8 cellular contexts compared by ENCODE assay signal in the genomic region with DNA sequence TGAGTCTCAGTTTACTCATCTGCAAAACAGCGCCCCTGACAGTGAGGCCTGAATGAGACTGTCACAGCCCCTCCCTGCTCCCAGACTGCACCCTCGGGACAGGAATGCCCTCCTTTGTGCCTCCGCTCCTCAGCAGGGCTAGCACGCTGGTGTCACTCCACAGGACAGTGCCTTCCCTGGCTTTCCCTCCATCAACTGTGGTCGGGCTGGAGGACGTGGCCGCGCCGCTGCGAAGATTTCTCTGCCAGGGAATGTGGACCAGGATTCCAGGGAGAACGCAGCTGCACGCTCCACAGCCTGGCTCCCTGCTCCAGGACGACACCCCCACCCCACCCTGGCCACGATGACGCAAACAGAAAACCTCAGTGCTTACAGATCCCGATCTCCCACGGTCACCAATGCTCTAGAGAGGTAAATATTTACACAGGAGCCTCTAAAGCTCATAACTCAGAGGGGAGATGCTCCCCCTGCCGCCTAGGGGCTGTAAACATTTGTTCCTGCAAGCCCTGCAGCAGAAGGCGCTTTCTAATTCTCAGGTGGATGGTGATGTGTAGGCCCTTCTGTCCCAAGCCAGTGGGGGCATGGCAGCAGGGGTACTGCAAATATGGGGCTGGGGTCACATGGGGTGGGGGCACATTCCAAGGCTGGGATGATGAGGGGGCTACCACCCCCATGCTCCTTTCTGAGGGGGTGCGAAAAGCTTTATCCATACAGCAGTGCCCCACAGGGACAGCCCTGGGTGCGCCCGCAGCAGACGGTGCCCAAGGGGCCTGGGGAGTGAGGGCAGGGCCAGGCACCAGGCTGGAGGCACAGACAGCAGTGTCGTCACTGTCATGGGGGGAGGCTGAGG.
DNase-seq lines count a peak whose midpoint lies in the region; ATAC-seq lines count a peak whose summit lies in the region.

No MANE protein-coding gene starts in this region.

- peak; percentile 70 for DNase-seq in DMS53 treated with DMSO at 0.1 percent for 48 hours (lab: John Stamatoyannopoulos, UW; ENCODE audit: unreplicated experiment)
- peak; percentile 35 for DNase-seq in NCI-H2227 treated with DMSO at 0.1 percent for 48 hours (lab: John Stamatoyannopoulos, UW)
- DNase-seq in activated naive CD8-positive, alpha-beta T cell treated with anti-CD3 and anti-CD28 coated beads, Interleukin-2, amount 50 U/mL, for 24 hours = no peak
- no peak for DNase-seq in NK-92 (lab: John Stamatoyannopoulos, UW; ENCODE audit: unreplicated experiment)
- no peak for DNase-seq in activated naive CD4-positive, alpha-beta T cell (lab: John Stamatoyannopoulos, UW)

- H3K4me3 ChIP-seq in duodenal mucosa (ENCODE audit: low read depth in 1 of 2, low read length in 2 of 2) (no peak overlapping the region), mucosa of rectum (ENCODE audit: low read length in 2 of 2) (no peak overlapping the region)

- no peaks in the 10 kb centered on the region for H3K27me3 Mint-ChIP-seq in activated naive CD8-positive, alpha-beta T cell treated with anti-CD3 and anti-CD28 coated beads, Interleukin-2, amount 50 U/mL, for 24 hours

- H3K9me3 ChIP-seq in duodenal mucosa (ENCODE audit: control insufficient read depth in 1 of 2, low read length in 2 of 2) (no peaks in the 10 kb centered on the region), mucosa of rectum (ENCODE audit: control insufficient read depth in 2 of 2, low read length in 2 of 2) (no peaks in the 10 kb centered on the region)

- H3K4me1 ChIP-seq in duodenal mucosa (ENCODE audit: control insufficient read depth in 1 of 2, insufficient read depth in 2 of 2, low read length in 2 of 2) (peaks cover 70 to 85% of the 10 kb centered on the region in 2 donors), mucosa of rectum (ENCODE audit: control insufficient read depth in 2 of 2, insufficient read depth in 2 of 2, low read length in 2 of 2) (peaks cover 31 to 49% of the 10 kb centered on the region in 2 donors)

- H3K27me3 ChIP-seq in duodenal mucosa (ENCODE audit: control insufficient read depth in 1 of 2, insufficient read depth in 2 of 2, low read length in 2 of 2) (no peaks in the 10 kb centered on the region), mucosa of rectum (ENCODE audit: control insufficient read depth in 2 of 2, insufficient read depth in 2 of 2, low read length in 2 of 2) (no peaks in the 10 kb centered on the region)

- no peaks in the 10 kb centered on the region for H3K36me3 ChIP-seq in duodenal mucosa (ENCODE audit: control insufficient read depth in 1 of 2, insufficient read depth in 2 of 2, low read length in 2 of 2)
- H3K36me3 ChIP-seq in mucosa of rectum (ENCODE audit: control insufficient read depth in 2 of 2, insufficient read depth in 2 of 2, low read length in 2 of 2) = no peaks in the 10 kb centered on the region

- peaks cover 3% of the 10 kb centered on the region for H3K36me3 Mint-ChIP-seq in activated naive CD8-positive, alpha-beta T cell treated with anti-CD3 and anti-CD28 coated beads, Interleukin-2, amount 50 U/mL, for 24 hours (ENCODE audit: low read depth)

- no peak overlapping the region for H3K27ac Mint-ChIP-seq in activated naive CD8-positive, alpha-beta T cell treated with anti-CD3 and anti-CD28 coated beads, Interleukin-2, amount 50 U/mL, for 24 hours

- no peak for ATAC-seq in activated naive CD8-positive, alpha-beta T cell treated with anti-CD3 and anti-CD28 coated beads, Interleukin-2, amount 50 U/mL, for 24 hours
- ATAC-seq in GM18498 (IDR thresholded peaks at IDR 0.05; ENCODE audit: unreplicated experiment) = no peak

- H3K9ac ChIP-seq in duodenal mucosa (ENCODE audit: low read depth in 1 of 2, low read length in 2 of 2) = no peak overlapping the region
- H3K9ac ChIP-seq in mucosa of rectum (ENCODE audit: low read depth in 1 of 2, low read length in 2 of 2) = peak overlapping the region; percentile 24 to 42

- peaks cover 6% of the 10 kb centered on the region for H3K4me1 Mint-ChIP-seq in activated naive CD8-positive, alpha-beta T cell treated with anti-CD3 and anti-CD28 coated beads, Interleukin-2, amount 50 U/mL, for 24 hours

- no peak overlapping the region for H3K4me3 Mint-ChIP-seq in activated naive CD8-positive, alpha-beta T cell treated with anti-CD3 and anti-CD28 coated beads, Interleukin-2, amount 50 U/mL, for 24 hours

- no peaks in the 10 kb centered on the region for H3K9me3 Mint-ChIP-seq in activated naive CD8-positive, alpha-beta T cell treated with anti-CD3 and anti-CD28 coated beads, Interleukin-2, amount 50 U/mL, for 24 hours

- H3K27ac ChIP-seq in duodenal mucosa (ENCODE audit: low read depth, low read length) = peak overlapping the region; percentile 77
- peak overlapping the region; percentile 56 to 57 for H3K27ac ChIP-seq in mucosa of rectum (ENCODE audit: low read depth in 2 of 2, low read length in 2 of 2)

Comparison
In these comparisons a context has a peak if more than half of its experiments do, and no peak if none do; other contexts are left out.
1. DNase-seq: peak in DMS53 treated with DMSO at 0.1 percent for 48 hours (single experiment) and NCI-H2227 treated with DMSO at 0.1 percent for 48 hours (single experiment); none in activated naive CD8-positive, alpha-beta T cell treated with anti-CD3 and anti-CD28 coated beads, Interleukin-2, amount 50 U/mL, for 24 hours (single experiment), NK-92 (single experiment) and activated naive CD4-positive, alpha-beta T cell (0 of 4).
2. H3K9ac ChIP-seq: peak in mucosa of rectum (2 of 2); none in duodenal mucosa (0 of 2).